1 cellular context compared by ENCODE assay signal in the genomic region with DNA sequence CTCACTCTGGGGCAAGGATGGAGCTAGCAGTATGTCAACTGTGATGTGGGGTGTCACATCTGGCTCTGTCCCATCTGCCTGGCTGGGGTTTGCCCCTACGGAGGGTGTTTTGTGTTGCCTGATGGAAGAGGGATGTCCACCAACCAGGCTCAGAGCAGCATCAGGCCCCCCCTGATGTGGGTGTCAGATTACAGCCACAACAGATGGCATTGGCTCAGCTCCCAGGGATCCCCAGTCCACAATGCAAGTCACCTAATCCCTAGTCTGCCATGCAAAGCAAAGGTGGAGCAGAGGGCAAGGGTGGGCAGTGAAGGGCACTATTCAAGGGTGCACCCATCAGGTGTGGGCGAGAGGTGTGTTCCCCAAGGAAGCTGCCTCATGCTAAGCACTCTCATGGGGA.
TF ChIP-seq lines count a peak whose summit lies in the region.

No MANE protein-coding gene starts in this region.

TF ChIP-seq in HepG2, 621 proteins besides CTCF, POLR2A, EP300 and RAD21 (continued from another document):
- TF ChIP-seq, protein P1, sequence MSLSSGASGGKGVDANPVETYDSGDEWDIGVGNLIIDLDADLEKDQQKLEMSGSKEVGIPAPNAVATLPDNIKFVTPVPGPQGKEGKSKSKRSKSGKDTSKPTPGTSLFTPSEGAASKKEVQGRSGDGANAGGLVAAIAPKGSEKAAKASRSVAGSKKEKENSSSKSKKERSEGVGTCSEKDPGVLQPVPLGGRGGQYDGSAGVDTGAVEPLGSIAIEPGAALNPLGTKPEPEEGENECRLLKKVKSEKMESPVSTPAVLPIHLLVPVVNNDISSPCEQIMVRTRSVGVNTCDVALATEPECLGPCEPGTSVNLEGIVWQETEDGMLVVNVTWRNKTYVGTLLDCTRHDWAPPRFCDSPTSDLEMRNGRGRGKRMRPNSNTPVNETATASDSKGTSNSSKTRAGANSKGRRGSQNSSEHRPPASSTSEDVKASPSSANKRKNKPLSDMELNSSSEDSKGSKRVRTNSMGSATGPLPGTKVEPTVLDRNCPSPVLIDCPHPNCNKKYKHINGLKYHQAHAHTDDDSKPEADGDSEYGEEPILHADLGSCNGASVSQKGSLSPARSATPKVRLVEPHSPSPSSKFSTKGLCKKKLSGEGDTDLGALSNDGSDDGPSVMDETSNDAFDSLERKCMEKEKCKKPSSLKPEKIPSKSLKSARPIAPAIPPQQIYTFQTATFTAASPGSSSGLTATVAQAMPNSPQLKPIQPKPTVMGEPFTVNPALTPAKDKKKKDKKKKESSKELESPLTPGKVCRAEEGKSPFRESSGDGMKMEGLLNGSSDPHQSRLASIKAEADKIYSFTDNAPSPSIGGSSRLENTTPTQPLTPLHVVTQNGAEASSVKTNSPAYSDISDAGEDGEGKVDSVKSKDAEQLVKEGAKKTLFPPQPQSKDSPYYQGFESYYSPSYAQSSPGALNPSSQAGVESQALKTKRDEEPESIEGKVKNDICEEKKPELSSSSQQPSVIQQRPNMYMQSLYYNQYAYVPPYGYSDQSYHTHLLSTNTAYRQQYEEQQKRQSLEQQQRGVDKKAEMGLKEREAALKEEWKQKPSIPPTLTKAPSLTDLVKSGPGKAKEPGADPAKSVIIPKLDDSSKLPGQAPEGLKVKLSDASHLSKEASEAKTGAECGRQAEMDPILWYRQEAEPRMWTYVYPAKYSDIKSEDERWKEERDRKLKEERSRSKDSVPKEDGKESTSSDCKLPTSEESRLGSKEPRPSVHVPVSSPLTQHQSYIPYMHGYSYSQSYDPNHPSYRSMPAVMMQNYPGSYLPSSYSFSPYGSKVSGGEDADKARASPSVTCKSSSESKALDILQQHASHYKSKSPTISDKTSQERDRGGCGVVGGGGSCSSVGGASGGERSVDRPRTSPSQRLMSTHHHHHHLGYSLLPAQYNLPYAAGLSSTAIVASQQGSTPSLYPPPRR (CRISPR knock-in tag; IDR thresholded peaks at IDR 0.05; ENCODE audit: borderline replicate concordance): no peak
- TF ChIP-seq HDAC1 (CRISPR knock-in tag; IDR thresholded peaks at IDR 0.05) (no peak), JDP2 (CRISPR knock-in tag; IDR thresholded peaks at IDR 0.05; ENCODE audit: borderline replicate concordance) (no peak), ZNF644 (CRISPR knock-in tag; IDR thresholded peaks at IDR 0.05; ENCODE audit: low read depth) (0 out of 2 replicates have a peak, but pooled peaks have one; percentile 51), ZNF562 (CRISPR knock-in tag; IDR thresholded peaks at IDR 0.05; ENCODE audit: borderline replicate concordance) (no peak), TAF15 (IDR thresholded peaks at IDR 0.05; ENCODE audit: low read depth, low read length, poor library complexity, severe bottlenecking) (no peak), SIX4 (CRISPR knock-in tag; IDR thresholded peaks at IDR 0.05) (peak; percentile 98), PITX1 (CRISPR knock-in tag; IDR thresholded peaks at IDR 0.05) (peak; percentile 19; the same call in 1 of the 2 replicates), GABPA (IDR thresholded peaks at IDR 0.05; ENCODE audit: low read depth, low read length) (no peak), GABPA (CRISPR knock-in tag; IDR thresholded peaks at IDR 0.05; ENCODE audit: low read depth) (no peak), DNMT1 (CRISPR knock-in tag; IDR thresholded peaks at IDR 0.05) (no peak)
- TF ChIP-seq, protein P2, sequence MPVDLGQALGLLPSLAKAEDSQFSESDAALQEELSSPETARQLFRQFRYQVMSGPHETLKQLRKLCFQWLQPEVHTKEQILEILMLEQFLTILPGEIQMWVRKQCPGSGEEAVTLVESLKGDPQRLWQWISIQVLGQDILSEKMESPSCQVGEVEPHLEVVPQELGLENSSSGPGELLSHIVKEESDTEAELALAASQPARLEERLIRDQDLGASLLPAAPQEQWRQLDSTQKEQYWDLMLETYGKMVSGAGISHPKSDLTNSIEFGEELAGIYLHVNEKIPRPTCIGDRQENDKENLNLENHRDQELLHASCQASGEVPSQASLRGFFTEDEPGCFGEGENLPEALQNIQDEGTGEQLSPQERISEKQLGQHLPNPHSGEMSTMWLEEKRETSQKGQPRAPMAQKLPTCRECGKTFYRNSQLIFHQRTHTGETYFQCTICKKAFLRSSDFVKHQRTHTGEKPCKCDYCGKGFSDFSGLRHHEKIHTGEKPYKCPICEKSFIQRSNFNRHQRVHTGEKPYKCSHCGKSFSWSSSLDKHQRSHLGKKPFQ (CRISPR knock-in tag; IDR thresholded peaks at IDR 0.05; ENCODE audit: insufficient replicate concordance): no peak
